Comparison of ENCODE assay signal across 1 cellular context in the genomic region with DNA sequence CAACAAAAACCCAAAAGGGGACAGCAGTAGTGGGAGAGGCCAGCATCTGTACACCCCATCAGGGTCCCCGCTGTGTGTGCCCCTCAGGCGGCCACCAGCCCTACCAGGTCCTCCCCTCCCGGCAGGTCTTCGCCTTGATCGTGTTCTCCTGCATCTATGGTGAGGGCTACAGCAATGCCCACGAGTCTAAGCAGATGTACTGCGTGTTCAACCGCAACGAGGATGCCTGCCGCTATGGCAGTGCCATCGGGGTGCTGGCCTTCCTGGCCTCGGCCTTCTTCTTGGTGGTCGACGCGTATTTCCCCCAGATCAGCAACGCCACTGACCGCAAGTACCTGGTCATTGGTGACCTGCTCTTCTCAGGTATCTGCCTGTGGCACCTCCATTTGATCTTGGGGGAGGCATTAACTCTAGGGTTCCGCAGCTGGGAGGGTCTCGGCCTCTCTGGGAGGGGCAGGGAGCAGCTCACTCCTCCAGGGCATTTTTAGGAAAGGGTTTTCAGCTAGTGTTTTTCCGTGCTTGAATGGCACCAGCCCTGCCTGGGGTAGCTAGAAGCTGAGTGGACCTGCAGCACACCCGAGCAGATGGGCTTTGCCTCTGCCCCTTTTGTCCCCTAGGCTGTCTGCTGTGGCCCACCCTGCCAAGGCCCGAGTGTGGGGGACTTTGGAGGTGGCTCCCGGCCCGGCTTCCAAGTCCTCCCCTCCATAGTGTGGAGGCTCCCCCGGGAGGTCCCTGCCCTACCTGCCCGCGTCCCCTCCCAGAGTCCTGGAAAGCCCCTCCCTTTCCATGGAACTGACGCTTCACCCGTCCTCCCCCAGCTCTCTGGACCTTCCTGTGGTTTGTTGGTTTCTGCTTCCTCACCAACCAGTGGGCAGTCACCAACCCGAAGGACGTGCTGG.
TF ChIP-seq lines count a peak whose summit lies in the region.

No MANE protein-coding gene starts in this region.

TF ChIP-seq in GM23338, 12 proteins besides CTCF, POLR2A, EP300 and RAD21:
- TF ChIP-seq NANOG (IDR thresholded peaks at IDR 0.05; ENCODE audit: borderline replicate concordance) (no peak), EZH2 (IDR thresholded peaks at IDR 0.05; ENCODE audit: low read depth, unreplicated experiment) (no peak), ZNF114 (CRISPR knock-in tag; IDR thresholded peaks at IDR 0.05) (no peak), ZNF331 (CRISPR knock-in tag; IDR thresholded peaks at IDR 0.05; ENCODE audit: low read depth) (no peak), STAT1 (IDR thresholded peaks at IDR 0.05; ENCODE audit: unreplicated experiment) (no peak), POLR2AphosphoS5 (IDR thresholded peaks at IDR 0.05; ENCODE audit: low read depth) (no peak), JUNB (IDR thresholded peaks at IDR 0.05; ENCODE audit: unreplicated experiment) (no peak), CREB1 (CRISPR knock-in tag; IDR thresholded peaks at IDR 0.05; ENCODE audit: low read depth) (no peak), EZH2phosphoT487 (IDR thresholded peaks at IDR 0.05; ENCODE audit: unreplicated experiment) (no peak)
- TF ChIP-seq, protein P1, sequence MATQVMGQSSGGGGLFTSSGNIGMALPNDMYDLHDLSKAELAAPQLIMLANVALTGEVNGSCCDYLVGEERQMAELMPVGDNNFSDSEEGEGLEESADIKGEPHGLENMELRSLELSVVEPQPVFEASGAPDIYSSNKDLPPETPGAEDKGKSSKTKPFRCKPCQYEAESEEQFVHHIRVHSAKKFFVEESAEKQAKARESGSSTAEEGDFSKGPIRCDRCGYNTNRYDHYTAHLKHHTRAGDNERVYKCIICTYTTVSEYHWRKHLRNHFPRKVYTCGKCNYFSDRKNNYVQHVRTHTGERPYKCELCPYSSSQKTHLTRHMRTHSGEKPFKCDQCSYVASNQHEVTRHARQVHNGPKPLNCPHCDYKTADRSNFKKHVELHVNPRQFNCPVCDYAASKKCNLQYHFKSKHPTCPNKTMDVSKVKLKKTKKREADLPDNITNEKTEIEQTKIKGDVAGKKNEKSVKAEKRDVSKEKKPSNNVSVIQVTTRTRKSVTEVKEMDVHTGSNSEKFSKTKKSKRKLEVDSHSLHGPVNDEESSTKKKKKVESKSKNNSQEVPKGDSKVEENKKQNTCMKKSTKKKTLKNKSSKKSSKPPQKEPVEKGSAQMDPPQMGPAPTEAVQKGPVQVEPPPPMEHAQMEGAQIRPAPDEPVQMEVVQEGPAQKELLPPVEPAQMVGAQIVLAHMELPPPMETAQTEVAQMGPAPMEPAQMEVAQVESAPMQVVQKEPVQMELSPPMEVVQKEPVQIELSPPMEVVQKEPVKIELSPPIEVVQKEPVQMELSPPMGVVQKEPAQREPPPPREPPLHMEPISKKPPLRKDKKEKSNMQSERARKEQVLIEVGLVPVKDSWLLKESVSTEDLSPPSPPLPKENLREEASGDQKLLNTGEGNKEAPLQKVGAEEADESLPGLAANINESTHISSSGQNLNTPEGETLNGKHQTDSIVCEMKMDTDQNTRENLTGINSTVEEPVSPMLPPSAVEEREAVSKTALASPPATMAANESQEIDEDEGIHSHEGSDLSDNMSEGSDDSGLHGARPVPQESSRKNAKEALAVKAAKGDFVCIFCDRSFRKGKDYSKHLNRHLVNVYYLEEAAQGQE (IDR thresholded peaks at IDR 0.05; ENCODE audit: unreplicated experiment): no peak
- TF ChIP-seq, protein P2, sequence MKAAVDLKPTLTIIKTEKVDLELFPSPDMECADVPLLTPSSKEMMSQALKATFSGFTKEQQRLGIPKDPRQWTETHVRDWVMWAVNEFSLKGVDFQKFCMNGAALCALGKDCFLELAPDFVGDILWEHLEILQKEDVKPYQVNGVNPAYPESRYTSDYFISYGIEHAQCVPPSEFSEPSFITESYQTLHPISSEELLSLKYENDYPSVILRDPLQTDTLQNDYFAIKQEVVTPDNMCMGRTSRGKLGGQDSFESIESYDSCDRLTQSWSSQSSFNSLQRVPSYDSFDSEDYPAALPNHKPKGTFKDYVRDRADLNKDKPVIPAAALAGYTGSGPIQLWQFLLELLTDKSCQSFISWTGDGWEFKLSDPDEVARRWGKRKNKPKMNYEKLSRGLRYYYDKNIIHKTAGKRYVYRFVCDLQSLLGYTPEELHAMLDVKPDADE (IDR thresholded peaks at IDR 0.05): no peak
- TF ChIP-seq, protein P3, sequence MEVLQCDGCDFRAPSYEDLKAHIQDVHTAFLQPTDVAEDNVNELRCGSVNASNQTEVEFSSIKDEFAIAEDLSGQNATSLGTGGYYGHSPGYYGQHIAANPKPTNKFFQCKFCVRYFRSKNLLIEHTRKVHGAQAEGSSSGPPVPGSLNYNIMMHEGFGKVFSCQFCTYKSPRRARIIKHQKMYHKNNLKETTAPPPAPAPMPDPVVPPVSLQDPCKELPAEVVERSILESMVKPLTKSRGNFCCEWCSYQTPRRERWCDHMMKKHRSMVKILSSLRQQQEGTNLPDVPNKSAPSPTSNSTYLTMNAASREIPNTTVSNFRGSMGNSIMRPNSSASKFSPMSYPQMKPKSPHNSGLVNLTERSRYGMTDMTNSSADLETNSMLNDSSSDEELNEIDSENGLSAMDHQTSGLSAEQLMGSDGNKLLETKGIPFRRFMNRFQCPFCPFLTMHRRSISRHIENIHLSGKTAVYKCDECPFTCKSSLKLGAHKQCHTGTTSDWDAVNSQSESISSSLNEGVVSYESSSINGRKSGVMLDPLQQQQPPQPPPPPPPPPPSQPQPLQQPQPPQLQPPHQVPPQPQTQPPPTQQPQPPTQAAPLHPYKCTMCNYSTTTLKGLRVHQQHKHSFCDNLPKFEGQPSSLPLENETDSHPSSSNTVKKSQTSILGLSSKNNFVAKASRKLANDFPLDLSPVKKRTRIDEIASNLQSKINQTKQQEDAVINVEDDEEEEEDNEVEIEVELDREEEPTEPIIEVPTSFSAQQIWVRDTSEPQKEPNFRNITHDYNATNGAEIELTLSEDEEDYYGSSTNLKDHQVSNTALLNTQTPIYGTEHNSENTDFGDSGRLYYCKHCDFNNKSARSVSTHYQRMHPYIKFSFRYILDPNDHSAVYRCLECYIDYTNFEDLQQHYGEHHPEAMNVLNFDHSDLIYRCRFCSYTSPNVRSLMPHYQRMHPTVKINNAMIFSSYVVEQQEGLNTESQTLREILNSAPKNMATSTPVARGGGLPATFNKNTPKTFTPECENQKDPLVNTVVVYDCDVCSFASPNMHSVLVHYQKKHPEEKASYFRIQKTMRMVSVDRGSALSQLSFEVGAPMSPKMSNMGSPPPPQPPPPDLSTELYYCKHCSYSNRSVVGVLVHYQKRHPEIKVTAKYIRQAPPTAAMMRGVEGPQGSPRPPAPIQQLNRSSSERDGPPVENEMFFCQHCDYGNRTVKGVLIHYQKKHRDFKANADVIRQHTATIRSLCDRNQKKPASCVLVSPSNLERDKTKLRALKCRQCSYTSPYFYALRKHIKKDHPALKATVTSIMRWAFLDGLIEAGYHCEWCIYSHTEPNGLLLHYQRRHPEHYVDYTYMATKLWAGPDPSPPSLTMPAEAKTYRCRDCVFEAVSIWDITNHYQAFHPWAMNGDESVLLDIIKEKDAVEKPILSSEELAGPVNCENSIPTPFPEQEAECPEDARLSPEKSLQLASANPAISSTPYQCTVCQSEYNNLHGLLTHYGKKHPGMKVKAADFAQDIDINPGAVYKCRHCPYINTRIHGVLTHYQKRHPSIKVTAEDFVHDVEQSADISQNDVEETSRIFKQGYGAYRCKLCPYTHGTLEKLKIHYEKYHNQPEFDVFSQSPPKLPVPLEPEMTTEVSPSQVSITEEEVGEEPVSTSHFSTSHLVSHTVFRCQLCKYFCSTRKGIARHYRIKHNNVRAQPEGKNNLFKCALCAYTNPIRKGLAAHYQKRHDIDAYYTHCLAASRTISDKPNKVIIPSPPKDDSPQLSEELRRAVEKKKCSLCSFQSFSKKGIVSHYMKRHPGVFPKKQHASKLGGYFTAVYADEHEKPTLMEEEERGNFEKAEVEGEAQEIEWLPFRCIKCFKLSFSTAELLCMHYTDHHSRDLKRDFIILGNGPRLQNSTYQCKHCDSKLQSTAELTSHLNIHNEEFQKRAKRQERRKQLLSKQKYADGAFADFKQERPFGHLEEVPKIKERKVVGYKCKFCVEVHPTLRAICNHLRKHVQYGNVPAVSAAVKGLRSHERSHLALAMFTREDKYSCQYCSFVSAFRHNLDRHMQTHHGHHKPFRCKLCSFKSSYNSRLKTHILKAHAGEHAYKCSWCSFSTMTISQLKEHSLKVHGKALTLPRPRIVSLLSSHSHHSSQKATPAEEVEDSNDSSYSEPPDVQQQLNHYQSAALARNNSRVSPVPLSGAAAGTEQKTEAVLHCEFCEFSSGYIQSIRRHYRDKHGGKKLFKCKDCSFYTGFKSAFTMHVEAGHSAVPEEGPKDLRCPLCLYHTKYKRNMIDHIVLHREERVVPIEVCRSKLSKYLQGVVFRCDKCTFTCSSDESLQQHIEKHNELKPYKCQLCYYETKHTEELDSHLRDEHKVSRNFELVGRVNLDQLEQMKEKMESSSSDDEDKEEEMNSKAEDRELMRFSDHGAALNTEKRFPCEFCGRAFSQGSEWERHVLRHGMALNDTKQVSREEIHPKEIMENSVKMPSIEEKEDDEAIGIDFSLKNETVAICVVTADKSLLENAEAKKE (CRISPR knock-in tag; IDR thresholded peaks at IDR 0.05): no peak
